In genomic region chr9:118426772-118427171, GRCh38 we compare ENCODE assay signal across 35 cellular contexts.
"Had no signal": no experiment of that assay in that cellular context is flagged by ENCODE, and none has a peak within 500 bp of the region (broad histone marks: within the 10 kb centered on the region; RNA-seq: fewer than 3 reads in every experiment).

No MANE protein-coding gene starts in this region.

- H3K4me3 ChIP-seq: MG63 had no signal

- H3K36me3 ChIP-seq: MG63 had no signal

- H3K27me3 ChIP-seq: MG63 had no signal

- DNase-seq: Kasumi-1, MG63, MM.1S, MV-4-11, NCI-H1048, NCI-H1092, NCI-H1092 treated with DMSO at 0.1 percent for 48 hours, NCI-H1105, NCI-H1105 treated with DMSO at 0.1 percent for 48 hours, NCI-H1417, NCI-H1417 treated with DMSO at 0.1 percent for 48 hours, NCI-H1436, NCI-H1436 treated with DMSO at 0.1 percent for 48 hours, NCI-H146, NCI-H1694, NCI-H1694 treated with DMSO at 0.1 percent for 48 hours, NCI-H187, NCI-H187 treated with DMSO at 0.1 percent for 48 hours, NCI-H1930, NCI-H2029, NCI-H2029 treated with DMSO at 0.1 percent for 48 hours, NCI-H2081, NCI-H2081 treated with DMSO at 0.1 percent for 48 hours, NCI-H2107, NCI-H2171, NCI-H2171 treated with DMSO at 0.1 percent for 48 hours, NCI-H2227 treated with DMSO at 0.1 percent for 48 hours, NCI-H345, NCI-H446, NCI-H446 treated with DMSO at 0.1 percent for 48 hours, NCI-H510A, NCI-H510A treated with DMSO at 0.1 percent for 48 hours, NCI-H524, NCI-H524 treated with DMSO at 0.1 percent for 48 hours, NCI-H526 had no signal

- H3K9me3 ChIP-seq: MG63 had no signal
